ENCODE assay signal across 8 cellular contexts in the genomic region with DNA sequence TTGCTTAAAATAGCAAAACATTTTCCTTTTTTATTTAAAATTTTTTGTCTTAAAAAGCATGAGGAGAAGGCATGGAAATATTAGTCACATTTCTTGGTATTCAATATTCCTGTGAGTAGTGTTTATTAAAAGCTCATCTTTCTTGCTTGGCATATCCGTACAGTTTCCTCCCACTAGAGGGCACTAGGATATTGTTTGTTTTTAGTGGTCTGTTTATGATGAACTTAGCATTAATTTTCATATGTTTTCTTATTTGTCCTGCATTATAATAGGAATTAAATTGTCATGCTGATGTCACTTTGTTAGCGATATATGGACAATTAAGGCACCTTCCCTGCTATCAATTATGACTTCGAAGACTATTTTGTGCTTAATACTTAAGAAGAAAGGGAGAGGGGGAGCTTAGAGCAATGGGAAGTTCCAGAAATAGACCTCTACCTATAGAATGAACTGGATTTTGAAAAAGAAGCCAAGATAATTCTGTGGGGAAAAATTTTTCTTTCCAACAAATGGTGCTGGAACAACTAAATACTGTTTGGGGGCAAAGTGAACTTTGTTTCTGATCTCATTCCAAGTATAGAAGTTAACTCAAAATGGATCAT.
DNase-seq lines count a peak whose midpoint lies in the region; ATAC-seq, FAIRE-seq and TF ChIP-seq lines count a peak whose summit lies in the region.
"Had no signal": no experiment of that assay in that cellular context is flagged by ENCODE, and none has a peak within 500 bp of the region (broad histone marks: within the 10 kb centered on the region; RNA-seq: fewer than 3 reads in every experiment).

No MANE protein-coding gene starts in this region.

- H3K9me3 ChIP-seq in DOHH2 (ENCODE audit: control insufficient read depth, insufficient read depth, low read length): no peaks in the 10 kb centered on the region
- H3K9me3 ChIP-seq in naive thymus-derived CD4-positive, alpha-beta T cell (ENCODE audit: control insufficient read depth in 2 of 3, low read length in 3 of 3): no peaks in the 10 kb centered on the region

- H3K4me1 Mint-ChIP-seq in endothelial cell (ENCODE audit: unreplicated experiment): peaks cover 27% of the 10 kb centered on the region
- H3K4me1 Mint-ChIP-seq in naive thymus-derived CD4-positive, alpha-beta T cell: peaks cover 6 to 35% (median 19%) of the 10 kb centered on the region in 7 donors
- H3K4me1 Mint-ChIP-seq in stimulated activated memory B cell treated with anti-CD40 and anti-IgM and Interleukin-4, amounts not matched to agents 10 μg/mL and 1 μg/mL and 100 μg/mL, for 72 hours: peaks cover 17% of the 10 kb centered on the region

- H3K4me2 ChIP-seq in DOHH2 (ENCODE audit: low read length): peak overlapping the region; percentile 46; the same call in 1 of the 2 replicates

- no peaks in the 10 kb centered on the region; the same call in 1 of the 2 replicates for H4K20me1 ChIP-seq in DOHH2 (ENCODE audit: control insufficient read depth, insufficient read depth, low read depth, low read length)

- CTCF ChIA-PET in naive thymus-derived CD4-positive, alpha-beta T cell (lab: Charles Lee): interaction anchor here (0.7 to 1.6 kb wide), 4 partner anchors 24 to 125 kb away, joined by 3 to 5 read pairs (median 4); a partner anchor contains a TSS

- H3K27me3 Mint-ChIP-seq in endothelial cell (ENCODE audit: unreplicated experiment): no peaks in the 10 kb centered on the region
- H3K27me3 Mint-ChIP-seq in naive thymus-derived CD4-positive, alpha-beta T cell: no peaks in the 10 kb centered on the region
- H3K27me3 Mint-ChIP-seq in stimulated activated memory B cell treated with anti-CD40 and anti-IgM and Interleukin-4, amounts not matched to agents 10 μg/mL and 1 μg/mL and 100 μg/mL, for 72 hours: no peaks in the 10 kb centered on the region

- no peaks in the 10 kb centered on the region for H3K27me3 ChIP-seq in DOHH2 (ENCODE audit: control insufficient read depth, low read length)
- no peaks in the 10 kb centered on the region for H3K27me3 ChIP-seq in naive thymus-derived CD4-positive, alpha-beta T cell (ENCODE audit: control insufficient read depth in 2 of 2, insufficient read depth in 2 of 2, low read length in 2 of 2)

- H3K79me2 ChIP-seq in DOHH2 (ENCODE audit: control insufficient read depth, low read length): no peaks in the 10 kb centered on the region

- H3K27ac Mint-ChIP-seq in endothelial cell (ENCODE audit: unreplicated experiment): no peak overlapping the region
- no peak overlapping the region for H3K27ac Mint-ChIP-seq in naive thymus-derived CD4-positive, alpha-beta T cell
- H3K27ac Mint-ChIP-seq in stimulated activated memory B cell treated with anti-CD40 and anti-IgM and Interleukin-4, amounts not matched to agents 10 μg/mL and 1 μg/mL and 100 μg/mL, for 72 hours: no peak overlapping the region

- no peak overlapping the region for H3K4me3 ChIP-seq in DOHH2 (ENCODE audit: low read length)
- no peak overlapping the region for H3K4me3 ChIP-seq in naive thymus-derived CD4-positive, alpha-beta T cell (ENCODE audit: low read length)
- H3K4me3 ChIP-seq: skin epidermis had no signal

- no peaks in the 10 kb centered on the region for H3K9me3 Mint-ChIP-seq in endothelial cell (ENCODE audit: unreplicated experiment)
- H3K9me3 Mint-ChIP-seq in naive thymus-derived CD4-positive, alpha-beta T cell: no peaks in the 10 kb centered on the region
- no peaks in the 10 kb centered on the region for H3K9me3 Mint-ChIP-seq in stimulated activated memory B cell treated with anti-CD40 and anti-IgM and Interleukin-4, amounts not matched to agents 10 μg/mL and 1 μg/mL and 100 μg/mL, for 72 hours

- TF ChIP-seq CTCF in DOHH2 (IDR thresholded peaks at IDR 0.05; ENCODE audit: low read depth, low read length, poor library complexity, severe bottlenecking) (peak; percentile 90), endothelial cell (IDR thresholded peaks at IDR 0.05; ENCODE audit: unreplicated experiment) (peak; percentile 67)

- POLR2A ChIA-PET in naive thymus-derived CD4-positive, alpha-beta T cell (lab: Charles Lee): interaction anchor here (1.0 kb wide), 1 partner anchor 128 kb away, joined by 3 read pairs; no protein-coding TSS in a partner anchor

- no peaks in the 10 kb centered on the region for H3K9me2 ChIP-seq in DOHH2 (replicated peaks; ENCODE audit: control insufficient read depth, low read length)

- H3K36me3 Mint-ChIP-seq in endothelial cell (ENCODE audit: low read depth, unreplicated experiment): no peaks in the 10 kb centered on the region
- H3K36me3 Mint-ChIP-seq in naive thymus-derived CD4-positive, alpha-beta T cell: peaks cover 0 to 13% (median 0%) of the 10 kb centered on the region in 5 donors
- peaks cover 8% of the 10 kb centered on the region for H3K36me3 Mint-ChIP-seq in stimulated activated memory B cell treated with anti-CD40 and anti-IgM and Interleukin-4, amounts not matched to agents 10 μg/mL and 1 μg/mL and 100 μg/mL, for 72 hours

- H3K27ac ChIP-seq in DOHH2 (ENCODE audit: low read depth, low read length): no peak overlapping the region
- H3K27ac ChIP-seq in naive thymus-derived CD4-positive, alpha-beta T cell (ENCODE audit: low read depth, low read length): no peak overlapping the region
- H3K27ac ChIP-seq: skin epidermis had no signal

- intact Hi-C loops in naive thymus-derived CD4-positive, alpha-beta T cell (cut with micrococcal nuclease): loop anchor here (1.0 to 2.0 kb wide), 7 partner anchors 24 to 668 kb away; no protein-coding TSS in a partner anchor

- no peak for FAIRE-seq in HTR-8/SVneo (lab: Jason Lieb, UNC)

- peaks cover 3% of the 10 kb centered on the region; the same call in 1 of the 2 replicates for H3F3A ChIP-seq in DOHH2 (ENCODE audit: control insufficient read depth, insufficient read depth)

- no peak overlapping the region for H3K4me3 Mint-ChIP-seq in endothelial cell (ENCODE audit: unreplicated experiment)
- H3K4me3 Mint-ChIP-seq in naive thymus-derived CD4-positive, alpha-beta T cell: no peak overlapping the region
- H3K4me3 Mint-ChIP-seq in stimulated activated memory B cell treated with anti-CD40 and anti-IgM and Interleukin-4, amounts not matched to agents 10 μg/mL and 1 μg/mL and 100 μg/mL, for 72 hours: no peak overlapping the region

- H3K36me3 ChIP-seq in DOHH2 (ENCODE audit: control insufficient read depth, low read length): no peaks in the 10 kb centered on the region
- H3K36me3 ChIP-seq in naive thymus-derived CD4-positive, alpha-beta T cell (ENCODE audit: control insufficient read depth in 2 of 3, insufficient read depth in 3 of 3, low read length in 3 of 3): no peaks in the 10 kb centered on the region

- H3K4me1 ChIP-seq in DOHH2 (ENCODE audit: control insufficient read depth, low read length): peaks cover 31% of the 10 kb centered on the region
- H3K4me1 ChIP-seq in naive thymus-derived CD4-positive, alpha-beta T cell (ENCODE audit: control insufficient read depth in 2 of 2, insufficient read depth in 2 of 2, low read length in 2 of 2): no peaks in the 10 kb centered on the region

- DNase-seq in HTR-8/SVneo (ENCODE audit: insufficient read length, low spot score) (peak; percentile 39), RKO (ENCODE audit: low spot score) (peak; percentile 76), endothelial cell (ENCODE audit: low spot score) (no peak), KG1 (lab: John Stamatoyannopoulos, UW) (no peak)
- peak in 7 of 9 donors; percentile 7 to 37 (median 22) for DNase-seq in naive thymus-derived CD4-positive, alpha-beta T cell

- ATAC-seq in naive thymus-derived CD4-positive, alpha-beta T cell: peak; percentile 61
- ATAC-seq in stimulated activated memory B cell treated with anti-CD40 and anti-IgM and Interleukin-4, amounts not matched to agents 10 μg/mL and 1 μg/mL and 100 μg/mL, for 72 hours: no peak

Comparison
In these comparisons a context has a peak if more than half of its experiments do, and no peak if none do; other contexts are left out.
1. DNase-seq: peak in HTR-8/SVneo (single experiment), RKO (single experiment) and naive thymus-derived CD4-positive, alpha-beta T cell (7 of 9); none in endothelial cell (single experiment) and KG1 (single experiment).